In genomic region chr12:124520258-124520657, GRCh38 we compare ENCODE assay signal across 11 cellular contexts. TPM values are rescaled to one million over a fixed set of nuclear protein-coding genes. Genes with fewer than 3 reads are reported as not detected.
DNase-seq lines count a peak whose midpoint lies in the region; ATAC-seq, FAIRE-seq and TF ChIP-seq lines count a peak whose summit lies in the region.
"Had no signal": no experiment of that assay in that cellular context is flagged by ENCODE, and none has a peak within 500 bp of the region (broad histone marks: within the 10 kb centered on the region; RNA-seq: fewer than 3 reads in every experiment).

No MANE protein-coding gene starts in this region.

- no peaks in the 10 kb centered on the region for H3K9me3 Mint-ChIP-seq in Calu3 (ENCODE audit: low read depth, unreplicated experiment)

- POLR2A ChIA-PET in RWPE1 (lab: Yijun Ruan, JAX; ENCODE audit: low non-redundant PET), result no interaction called here

- H3K9me3 ChIP-seq in pancreas, result no peaks in the 10 kb centered on the region

- peak; percentile 55 to 70 (median 60) for ATAC-seq in pancreas
- ATAC-seq: foreskin keratinocyte had no signal

- peaks cover 64% of the 10 kb centered on the region for H3K4me1 Mint-ChIP-seq in Calu3 (ENCODE audit: low read depth, unreplicated experiment)

- CTCF ChIA-PET in Calu3 (lab: Charles Lee), result interaction anchor here (1.0 kb wide), 1 partner anchor 20 kb away, joined by 3 read pairs; no protein-coding TSS in a partner anchor
- CTCF ChIA-PET in RWPE1 (lab: Yijun Ruan, JAX), result interaction anchor here (0.5 to 1.5 kb wide), 2 partner anchors 30 to 173 kb away, joined by 3 to 4 read pairs; no protein-coding TSS in a partner anchor

- H3K27ac ChIP-seq in RWPE1, result peak overlapping the region; percentile 100
- H3K27ac ChIP-seq in pancreas, result peak overlapping the region; percentile 78 to 99 (median 98)
- H3K27ac ChIP-seq: foreskin keratinocyte had no signal

- 11% methylated on average over 15 of the region's 15 CpGs for WGBS in pancreas, 2 donors

- H3K27ac Mint-ChIP-seq in Calu3 (ENCODE audit: unreplicated experiment), result peak overlapping the region; percentile 95

- BruUV-seq in Calu3 (replicated peaks; lab: Mats Ljungman, UMichigan), result no TSS peak

- no peak for TF ChIP-seq CTCF in Calu3 (IDR thresholded peaks at IDR 0.05; ENCODE audit: unreplicated experiment)
- no peak for TF ChIP-seq CTCF in RWPE1 (conservative IDR thresholded peaks at IDR 0.05; ENCODE audit: low read depth)
- TF ChIP-seq CTCF in pancreas (IDR thresholded peaks at IDR 0.05), result no peak

- H3K27me3 ChIP-seq in pancreas, result no peaks in the 10 kb centered on the region
- H3K27me3 ChIP-seq: foreskin keratinocyte had no signal

- peak overlapping the region; percentile 22 for H3K4me3 Mint-ChIP-seq in Calu3 (ENCODE audit: low read depth, unreplicated experiment)

- FAIRE-seq in pancreas (lab: Jason Lieb, UNC), result no peak

- H3K4me1 ChIP-seq in pancreas, result peaks cover 25 to 33% (median 32%) of the 10 kb centered on the region in 3 donors

- intact Hi-C loops in Calu3 (cut with micrococcal nuclease; ENCODE audit: unreplicated experiment) (no loop called here), pancreas (cut with DNase I) (loop anchor here in 1 of 3 donors (5.0 kb wide), 1 partner anchor 42 kb away; no protein-coding TSS in a partner anchor)

- H3K36me3 ChIP-seq in pancreas, result no peaks in the 10 kb centered on the region

- peak; percentile 47 for DNase-seq in Calu3
- peak; percentile 72 for DNase-seq in RWPE1 (ENCODE audit: low spot score)
- peak; percentile 18 for DNase-seq in fibroblast of the conjunctiva (ENCODE audit: low read depth)
- peak; percentile 79 to 92 (median 88) for DNase-seq in pancreas
- DNase-seq in NCI-H1930 (lab: John Stamatoyannopoulos, UW), result no peak
- no peak for DNase-seq in NCI-H82 (lab: John Stamatoyannopoulos, UW)
- DNase-seq in stimulated activated CD4-positive, alpha-beta T cell treated with anti-CD3 and anti-CD28 coated beads, Interleukin-4, amount 100 ng/mL, for 4 hours, result no peak
- no peak for DNase-seq in NCI-H1048 (lab: John Stamatoyannopoulos, UW)
- DNase-seq: foreskin keratinocyte, GOT3, NCI-H1105 treated with DMSO at 0.1 percent for 48 hours had no signal

- H3K36me3 Mint-ChIP-seq in Calu3 (ENCODE audit: insufficient read depth, unreplicated experiment), result peaks cover 79% of the 10 kb centered on the region

- no peaks in the 10 kb centered on the region for H3K27me3 Mint-ChIP-seq in Calu3 (ENCODE audit: unreplicated experiment)

- no peak overlapping the region for H3K4me3 ChIP-seq in pancreas

RNA-seq across cellular contexts. Expression of gene NCOR2, which starts 47.2 kb away (rescaled TPM):
- total RNA-seq in Calu3 (2022) (325 and 348 TPM in 2 replicates), pancreas (100 to 1,000 TPM in 3 of 6 donors, 10 to 100 TPM in 3; 97.7 to 148 (median 101) TPM)
- polyA plus RNA-seq in pancreas, result 10 to 100 TPM; 49.6 to 91.6 TPM

Comparison
In these comparisons a context has a peak if more than half of its experiments do, and no peak if none do; other contexts are left out.
1. DNase-seq: peak in Calu3 (single experiment), RWPE1 (single experiment), fibroblast of the conjunctiva (single experiment) and pancreas (6 of 6); none in NCI-H1930 (0 of 2), NCI-H82 (single experiment), stimulated activated CD4-positive, alpha-beta T cell treated with anti-CD3 and anti-CD28 coated beads, Interleukin-4, amount 100 ng/mL, for 4 hours (0 of 2) and NCI-H1048 (single experiment).